In the genomic region with DNA sequence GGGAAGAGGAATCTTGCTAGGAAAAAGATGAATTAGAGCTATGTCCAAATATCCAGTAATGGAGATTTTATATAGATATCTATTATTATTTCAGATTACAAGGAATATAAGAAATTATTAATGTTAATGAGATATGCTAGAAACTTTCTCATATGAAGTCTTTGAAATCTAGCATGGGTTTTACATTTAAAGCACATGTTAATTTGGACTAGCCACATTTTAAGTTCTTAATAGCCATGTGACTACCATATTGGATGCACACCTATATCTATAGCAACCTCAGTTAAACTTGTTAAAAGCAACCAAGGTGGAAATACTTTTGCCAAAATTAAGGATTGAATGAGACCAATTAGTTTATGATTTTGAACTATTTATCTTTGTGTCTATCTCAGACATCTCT, we compare ENCODE assay signal across 8 cellular contexts.
"Had no signal": no experiment of that assay in that cellular context is flagged by ENCODE, and none has a peak within 500 bp of the region (broad histone marks: within the 10 kb centered on the region; RNA-seq: fewer than 3 reads in every experiment).

No MANE protein-coding gene starts in this region.

- ATAC-seq: GM12878 had no signal

- FAIRE-seq: G401.6, GM12878, GM12891, GM12892, GM18507, GM19239 had no signal

- DNase-seq: GDM1, GF-D8 had no signal

- H3K4me3 ChIP-seq: GM12878 had no signal
